Comparison of ENCODE assay signal across 9 cellular contexts in the genomic region with DNA sequence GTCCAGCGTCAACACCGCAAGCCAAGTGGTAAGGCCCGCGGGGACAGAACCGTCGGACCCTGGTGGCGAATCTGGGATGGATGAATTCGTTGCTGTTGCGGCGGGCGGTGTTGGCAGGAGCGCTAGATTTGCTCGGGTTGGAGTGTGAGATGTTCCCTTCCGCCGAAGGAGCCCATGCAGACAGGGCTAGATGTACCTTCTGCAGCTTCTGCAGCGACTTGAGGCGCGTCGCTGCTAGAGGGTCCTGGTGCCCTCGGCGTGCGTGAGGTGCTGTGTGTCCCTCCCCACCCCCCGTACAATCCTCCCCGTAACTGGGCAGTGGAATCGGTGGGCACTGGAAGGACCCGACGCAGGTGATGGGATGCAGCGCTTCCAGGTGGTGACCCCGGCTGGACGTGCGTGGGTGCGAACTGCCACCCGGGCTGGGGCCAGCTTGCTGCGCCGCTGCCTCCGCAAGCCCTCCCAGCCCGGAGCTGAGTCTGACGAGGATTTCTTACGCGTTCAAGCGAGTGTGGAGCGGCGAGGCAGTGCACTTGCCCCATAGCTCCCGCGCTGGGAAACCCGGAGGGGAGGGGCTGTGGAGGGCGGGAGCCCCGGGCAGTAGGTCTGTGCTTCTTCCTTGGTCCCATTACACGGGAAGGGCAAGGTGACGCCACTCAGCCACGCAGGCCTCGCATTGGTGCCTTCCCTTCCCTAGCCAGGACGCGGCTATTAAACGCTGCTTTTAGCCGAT. TPM values are rescaled to one million over a fixed set of nuclear protein-coding genes. Genes with fewer than 3 reads are reported as not detected.
A peak's percentile ranks its signal among the peaks of the same experiment; 100 is the strongest.
DNase-seq lines count a peak whose midpoint lies in the region; ATAC-seq and TF ChIP-seq lines count a peak whose summit lies in the region.
"Had no signal": no experiment of that assay in that cellular context is flagged by ENCODE, and none has a peak within 500 bp of the region (broad histone marks: within the 10 kb centered on the region; RNA-seq: fewer than 3 reads in every experiment).

No MANE protein-coding gene starts in this region.

- peak overlapping the region in 2 of 3 donors; percentile 29 to 82 for H3K27ac Mint-ChIP-seq in IgD-negative memory B cell
- no peak overlapping the region for H3K27ac Mint-ChIP-seq in activated T-cell treated with anti-CD3 and anti-CD28 coated beads, Interleukin-2, amount 50 U/mL, for 72 hours
- no peak overlapping the region for H3K27ac Mint-ChIP-seq in glutamatergic neuron (ENCODE audit: unreplicated experiment)
- no peak overlapping the region for H3K27ac Mint-ChIP-seq in progenitor cell of endocrine pancreas
- H3K27ac Mint-ChIP-seq in osteocyte (ENCODE audit: unreplicated experiment): no peak overlapping the region

- peak; percentile 44 to 54 for DNase-seq in activated T-cell treated with anti-CD3 and anti-CD28 coated beads, Interleukin-2, amount 50 U/mL, for 72 hours
- DNase-seq in glutamatergic neuron (peak; percentile 40), progenitor cell of endocrine pancreas (ENCODE audit: low spot score, unreplicated experiment) (no peak), osteocyte (ENCODE audit: extremely low spot score, unreplicated experiment) (no peak), NOMO-1 treated with DMSO at 0.1 percent for 48 hours (lab: John Stamatoyannopoulos, UW; ENCODE audit: unreplicated experiment) (no peak), ACHN (no peak)

- in situ Hi-C loops in ACHN (cut with HindIII; ENCODE audit: low pct_ligation_motif_present, low pct_unique_long_range_greater_than_20kb, low sequenced_read_pairs): no loop called here

- TF ChIP-seq CTCF in glutamatergic neuron (IDR thresholded peaks at IDR 0.05; ENCODE audit: partially characterized antibody, unreplicated experiment) (no peak), progenitor cell of endocrine pancreas (IDR thresholded peaks at IDR 0.05; ENCODE audit: unreplicated experiment) (no peak), osteocyte (IDR thresholded peaks at IDR 0.05) (no peak)

- H3K9me3 Mint-ChIP-seq in IgD-negative memory B cell: no peaks in the 10 kb centered on the region
- no peaks in the 10 kb centered on the region for H3K9me3 Mint-ChIP-seq in activated T-cell treated with anti-CD3 and anti-CD28 coated beads, Interleukin-2, amount 50 U/mL, for 72 hours
- peaks cover 3% of the 10 kb centered on the region for H3K9me3 Mint-ChIP-seq in glutamatergic neuron (ENCODE audit: unreplicated experiment)
- no peaks in the 10 kb centered on the region for H3K9me3 Mint-ChIP-seq in progenitor cell of endocrine pancreas (ENCODE audit: low read depth)
- no peaks in the 10 kb centered on the region for H3K9me3 Mint-ChIP-seq in osteocyte (ENCODE audit: unreplicated experiment)

- H3K27me3 Mint-ChIP-seq in IgD-negative memory B cell (peaks cover 38% of the 10 kb centered on the region), glutamatergic neuron (ENCODE audit: unreplicated experiment) (peaks cover 7% of the 10 kb centered on the region), progenitor cell of endocrine pancreas (peaks cover 34% of the 10 kb centered on the region), osteocyte (ENCODE audit: unreplicated experiment) (peaks cover 59% of the 10 kb centered on the region)
- peaks cover 21% of the 10 kb centered on the region for H3K27me3 Mint-ChIP-seq in activated T-cell treated with anti-CD3 and anti-CD28 coated beads, Interleukin-2, amount 50 U/mL, for 72 hours (ENCODE audit: low read depth)

- ATAC-seq in activated T-cell treated with anti-CD3 and anti-CD28 coated beads, Interleukin-2, amount 50 U/mL, for 72 hours (replicated peaks in 1 of 2): peak; percentile 84
- no peak for ATAC-seq in HG03520 (IDR thresholded peaks at IDR 0.05; ENCODE audit: unreplicated experiment)

- H3K4me1 Mint-ChIP-seq in IgD-negative memory B cell (peaks cover 2 to 7% (median 4%) of the 10 kb centered on the region in 3 donors), glutamatergic neuron (ENCODE audit: low read depth, unreplicated experiment) (peaks cover 7% of the 10 kb centered on the region), progenitor cell of endocrine pancreas (ENCODE audit: low read depth) (no peaks in the 10 kb centered on the region), osteocyte (ENCODE audit: unreplicated experiment) (no peaks in the 10 kb centered on the region)
- peaks cover 15% of the 10 kb centered on the region for H3K4me1 Mint-ChIP-seq in activated T-cell treated with anti-CD3 and anti-CD28 coated beads, Interleukin-2, amount 50 U/mL, for 72 hours (ENCODE audit: low read depth)

- H3K4me3 Mint-ChIP-seq in IgD-negative memory B cell (peak overlapping the region; percentile 76 to 92 (median 80)), glutamatergic neuron (ENCODE audit: unreplicated experiment) (peak overlapping the region; percentile 83), progenitor cell of endocrine pancreas (ENCODE audit: low read depth) (peak overlapping the region; percentile 49), osteocyte (ENCODE audit: unreplicated experiment) (no peak overlapping the region)
- peak overlapping the region; percentile 88 to 91 for H3K4me3 Mint-ChIP-seq in activated T-cell treated with anti-CD3 and anti-CD28 coated beads, Interleukin-2, amount 50 U/mL, for 72 hours

- H3K36me3 Mint-ChIP-seq in IgD-negative memory B cell: no peaks in the 10 kb centered on the region
- no peaks in the 10 kb centered on the region for H3K36me3 Mint-ChIP-seq in activated T-cell treated with anti-CD3 and anti-CD28 coated beads, Interleukin-2, amount 50 U/mL, for 72 hours (ENCODE audit: insufficient read depth in 2 of 2)
- H3K36me3 Mint-ChIP-seq in glutamatergic neuron (ENCODE audit: unreplicated experiment): no peaks in the 10 kb centered on the region
- no peaks in the 10 kb centered on the region for H3K36me3 Mint-ChIP-seq in progenitor cell of endocrine pancreas (ENCODE audit: insufficient read depth)
- no peaks in the 10 kb centered on the region for H3K36me3 Mint-ChIP-seq in osteocyte (ENCODE audit: unreplicated experiment)

RNA-seq across cellular contexts. Expression of a gene that starts 34.3 kb away (rescaled TPM):
- 0.40 TPM for polyA plus RNA-seq in IgD-negative memory B cell
- total RNA-seq in activated T-cell treated with anti-CD3 and anti-CD28 coated beads, Interleukin-2, amount 50 U/mL, for 72 hours: not detected
- total RNA-seq in glutamatergic neuron (ENCODE audit: unreplicated experiment) (161 TPM), progenitor cell of endocrine pancreas (not detected in 2 replicates), osteocyte (0.24 and 0.57 TPM in 2 replicates)
- total RNA-seq: NCI-H460 had no signal

Comparison
In these comparisons a context has a peak if more than half of its experiments do, and no peak if none do; other contexts are left out.
1. H3K27ac Mint-ChIP-seq: peak in IgD-negative memory B cell (2 of 3); none in activated T-cell treated with anti-CD3 and anti-CD28 coated beads, Interleukin-2, amount 50 U/mL, for 72 hours (single experiment), glutamatergic neuron (single experiment), progenitor cell of endocrine pancreas (single experiment) and osteocyte (single experiment).
2. DNase-seq: peak in activated T-cell treated with anti-CD3 and anti-CD28 coated beads, Interleukin-2, amount 50 U/mL, for 72 hours (2 of 2) and glutamatergic neuron (single experiment); none in progenitor cell of endocrine pancreas (single experiment), osteocyte (single experiment), NOMO-1 treated with DMSO at 0.1 percent for 48 hours (single experiment) and ACHN (single experiment).
3. RNA of a gene that starts 34.3 kb away (total RNA-seq): 161 TPM in glutamatergic neuron (single experiment); 0.24 to 0.57 TPM in osteocyte, not detected in activated T-cell treated with anti-CD3 and anti-CD28 coated beads, Interleukin-2, amount 50 U/mL, for 72 hours and not detected in progenitor cell of endocrine pancreas; every median in the first group is over 100 times any median in the second.